8 cellular contexts compared by ENCODE assay signal in genomic region chr1:43975249-43975961, GRCh38. TPM values are rescaled to one million over a fixed set of nuclear protein-coding genes. Genes with fewer than 3 reads are reported as not detected.
A peak's percentile ranks its signal among the peaks of the same experiment; 100 is the strongest.
DNase-seq lines count a peak whose midpoint lies in the region; ATAC-seq, FAIRE-seq and TF ChIP-seq lines count a peak whose summit lies in the region.

No MANE protein-coding gene starts in this region.

- H3K9me3 ChIP-seq in A673 (ENCODE audit: low read depth, low read length, poor library complexity, severe bottlenecking), result no peaks in the 10 kb centered on the region
- H3K9me3 ChIP-seq in adipocyte (ENCODE audit: control insufficient read depth, low read length), result no peaks in the 10 kb centered on the region

- ATAC-seq in left cardiac atrium, result peak; percentile 34 to 39
- no peak for ATAC-seq in HG03439 (IDR thresholded peaks at IDR 0.05; ENCODE audit: unreplicated experiment)

- POLR2A ChIA-PET in A673 (lab: Charles Lee; ENCODE audit: low non-redundant PET), result interaction anchor here (0.6 kb wide), 1 partner anchor 514 kb away, joined by 3 read pairs; no protein-coding TSS in a partner anchor

- H3K4me3 ChIP-seq in A673 (ENCODE audit: low read depth, low read length, poor library complexity, severe bottlenecking), result peak overlapping the region; percentile 88
- peak overlapping the region; percentile 91 for H3K4me3 ChIP-seq in adipocyte (ENCODE audit: low read length)

- TF ChIP-seq CTCF in A673 (conservative IDR thresholded peaks at IDR 0.05; ENCODE audit: low read depth, low read length), result no peak

- H3K27me3 ChIP-seq in A673 (replicated peaks; ENCODE audit: insufficient read depth, low read depth, low read length, poor library complexity) (no peaks in the 10 kb centered on the region), adipocyte (replicated peaks; ENCODE audit: control insufficient read depth, insufficient read depth, low read length) (no peaks in the 10 kb centered on the region)

- intact Hi-C loops in A673 (cut with micrococcal nuclease; ENCODE audit: unreplicated experiment) (no loop called here), left cardiac atrium (cut with DNase I) (no loop called here)

- TSS peak; percentile 26 for BruUV-seq in A673 (replicated peaks; lab: Mats Ljungman, UMichigan)

- H3K9ac ChIP-seq in adipocyte (ENCODE audit: low read length), result peak overlapping the region; percentile 94

- no peak for TF ChIP-seq POLR2A in GM12891 (IDR thresholded peaks at IDR 0.05; ENCODE audit: low read depth, low read length)

- CTCF ChIA-PET in A673 (lab: Charles Lee), result interaction anchor here (0.5 kb wide), 1 partner anchor 13 kb away, joined by 3 read pairs; no protein-coding TSS in a partner anchor

- FAIRE-seq in GM12891 (lab: Jason Lieb, UNC), result no peak

- DNase-seq in A673 (ENCODE audit: low spot score), result no peak
- no peak for DNase-seq in GM12891 (ENCODE audit: insufficient read length, low spot score)
- peak; percentile 26 for DNase-seq in NCI-H774 (lab: John Stamatoyannopoulos, UW)
- peak; percentile 67 for DNase-seq in adipocyte (ENCODE audit: low read depth)
- DNase-seq in left cardiac atrium, result peak; percentile 74
- peak; percentile 56 for DNase-seq in pons (ENCODE audit: low spot score)
- DNase-seq in A172 (ENCODE audit: low spot score), result no peak

- H3K36me3 ChIP-seq in A673 (ENCODE audit: insufficient read depth, low read length, poor library complexity, severe bottlenecking) (peaks cover 18% of the 10 kb centered on the region), adipocyte (ENCODE audit: control insufficient read depth, insufficient read depth, low read length, severe bottlenecking) (peaks cover 28% of the 10 kb centered on the region)

- H3K4me1 ChIP-seq in A673 (ENCODE audit: insufficient read depth, low read length, poor library complexity, severe bottlenecking), result peaks cover 27% of the 10 kb centered on the region
- H3K4me1 ChIP-seq in adipocyte (ENCODE audit: control insufficient read depth, insufficient read depth, low read length), result peaks cover 40% of the 10 kb centered on the region

- H3K27ac ChIP-seq in A673 (ENCODE audit: low read depth, low read length, poor library complexity, severe bottlenecking), result peak overlapping the region; percentile 90

TF ChIP-seq in GM12891, 5 proteins besides CTCF, POLR2A, EP300 and RAD21:
- no peak for TF ChIP-seq PAX5 (IDR thresholded peaks at IDR 0.05; ENCODE audit: insufficient read depth, low read length, severe bottlenecking)
- TF ChIP-seq SPI1 (IDR thresholded peaks at IDR 0.05; ENCODE audit: low read depth, low read length), result peak; percentile 80

RNA-seq across cellular contexts. Expression of gene ATP6V0B, which starts 0.6 kb away (rescaled TPM):
- 153 and 181 TPM in 2 replicates for total RNA-seq in A673 (2021)
- 66.5 TPM for polyA plus RNA-seq in GM12891 (2012; ENCODE audit: low read depth, missing spikeins)
- total RNA-seq in left cardiac atrium, result 100 to 1,000 TPM in 1 of 2 donors, 10 to 100 TPM in 1; 96.5 to 113 TPM
- total RNA-seq in A172 (2014; rRNA removed; shearing (Covaris generic)), result 187 and 202 TPM in 2 replicates

RNA-seq across cellular contexts. Expression of gene B4GALT2, which starts 3.6 kb away (rescaled TPM):
- total RNA-seq in A673 (2021), result 71.5 and 76.4 TPM in 2 replicates
- polyA plus RNA-seq in GM12891 (2012; ENCODE audit: low read depth, missing spikeins), result 15.6 TPM
- total RNA-seq in left cardiac atrium, result 10 to 100 TPM; 35.5 to 44.2 TPM
- total RNA-seq in A172 (2014; rRNA removed; shearing (Covaris generic)), result 71.8 and 114 TPM in 2 replicates

RNA-seq across cellular contexts. Expression of gene DPH2, which starts 5.6 kb away (rescaled TPM):
- total RNA-seq in A673 (2021), result 44.8 and 52.8 TPM in 2 replicates
- polyA plus RNA-seq in GM12891 (2012; ENCODE audit: low read depth, missing spikeins), result 25.5 TPM
- total RNA-seq in left cardiac atrium, result 10 to 100 TPM; 14.1 to 20.9 TPM
- 26.5 and 31.6 TPM in 2 replicates for total RNA-seq in A172 (2014; rRNA removed; shearing (Covaris generic))

RNA-seq across cellular contexts. Expression of gene CCDC24, which starts 16.0 kb away (rescaled TPM):
- total RNA-seq in A673 (2021) (5.6 and 7.9 TPM in 2 replicates), left cardiac atrium (1 to 10 TPM; 1.8 to 2.2 TPM)
- polyA plus RNA-seq in GM12891 (2012; ENCODE audit: low read depth, missing spikeins), result 1.6 TPM
- 8.8 and 13.9 TPM in 2 replicates for total RNA-seq in A172 (2014; rRNA removed; shearing (Covaris generic))

RNA-seq across cellular contexts. Expression of gene IPO13, which starts 28.7 kb away (rescaled TPM):
- 44.1 and 53.4 TPM in 2 replicates for total RNA-seq in A673 (2021)
- polyA plus RNA-seq in GM12891 (2012; ENCODE audit: low read depth, missing spikeins), result 9.3 TPM
- 10 to 100 TPM; 26.7 to 30.1 TPM for total RNA-seq in left cardiac atrium
- total RNA-seq in A172 (2014; rRNA removed; shearing (Covaris generic)), result 23.9 and 25.2 TPM in 2 replicates

Comparison
In these comparisons a context has a peak if more than half of its experiments do, and no peak if none do; other contexts are left out.
1. DNase-seq: peak in NCI-H774 (single experiment), adipocyte (single experiment), left cardiac atrium (single experiment) and pons (single experiment); none in A673 (single experiment), GM12891 (single experiment) and A172 (single experiment).